ENCODE assay signal across 21 cellular contexts in the genomic region with DNA sequence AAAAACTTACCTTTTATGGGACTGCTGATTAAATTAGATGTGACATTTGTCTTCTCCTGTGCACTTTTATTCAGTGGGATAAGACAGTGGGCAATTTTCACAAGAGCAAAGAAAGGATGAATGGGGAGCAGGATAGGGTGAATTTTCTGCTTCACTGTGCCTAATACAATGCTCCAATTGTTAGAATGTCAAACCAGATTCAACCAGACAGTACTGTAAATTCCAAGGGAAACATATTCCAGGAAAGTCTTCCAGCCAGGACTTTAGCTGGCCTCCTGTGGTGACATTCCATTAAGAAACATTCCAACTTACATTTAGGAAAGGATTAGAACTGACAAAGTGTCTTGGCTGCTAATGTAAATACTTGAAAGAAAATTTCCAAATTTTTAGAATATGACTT.
"Had no signal": no experiment of that assay in that cellular context is flagged by ENCODE, and none has a peak within 500 bp of the region (broad histone marks: within the 10 kb centered on the region; RNA-seq: fewer than 3 reads in every experiment).

No MANE protein-coding gene starts in this region.

- H3K4me3 Mint-ChIP-seq: activated CD8-positive, alpha-beta T cell treated with anti-CD3 and anti-CD28 coated beads for 36 hours; activated T-cell treated with anti-CD3 and anti-CD28 coated beads, Interleukin-2, amount 50 U/mL, for 72 hours; brain; naive B cell; T-helper 1 cell treated with Interleukin-12 subunit alpha and Interleukin-12 subunit beta and Interleukin-4 antibody, amounts not matched to agents 30 μg/mL and 1 μg/mL, for 36 hours had no signal

- H3K4me1 Mint-ChIP-seq: naive B cell had no signal

- H3K36me3 Mint-ChIP-seq: activated naive CD4-positive, alpha-beta T cell treated with anti-CD3 and anti-CD28 coated beads, Interleukin-2, amount 50 U/mL, for 72 hours; brain; naive B cell had no signal

- DNase-seq: activated CD4-positive, alpha-beta T cell treated with anti-CD3 and anti-CD28 coated beads for 4 hours; activated CD8-positive, alpha-beta memory T cell treated with anti-CD3 and anti-CD28 coated beads, Interleukin-2, amount 50 U/mL, for 4 hours; activated CD8-positive, alpha-beta T cell treated with anti-CD3 and anti-CD28 coated beads for 36 hours; activated gamma-delta T cell; activated T-cell treated with anti-CD3 and anti-CD28 coated beads, Interleukin-2, amount 50 U/mL, for 72 hours; central memory CD4-positive, alpha-beta T cell; colonic mucosa; foreskin fibroblast; glutamatergic neuron; naive B cell; right lobe of liver; spleen; stomach; testis; upper lobe of right lung had no signal

- H3K27me3 ChIP-seq: colonic mucosa, neutrophil, right lobe of liver, stomach, testis, upper lobe of right lung had no signal

- H3K27ac Mint-ChIP-seq: activated CD8-positive, alpha-beta T cell treated with anti-CD3 and anti-CD28 coated beads for 36 hours; activated naive CD4-positive, alpha-beta T cell treated with anti-CD3 and anti-CD28 coated beads, Interleukin-2, amount 50 U/mL, for 72 hours; activated T-cell treated with anti-CD3 and anti-CD28 coated beads, Interleukin-2, amount 50 U/mL, for 72 hours; naive B cell; progenitor cell of endocrine pancreas; T-helper 1 cell treated with Interleukin-12 subunit alpha and Interleukin-12 subunit beta and Interleukin-4 antibody, amounts not matched to agents 30 μg/mL and 1 μg/mL, for 36 hours had no signal

- H3K9me3 ChIP-seq: colonic mucosa, neutrophil, right lobe of liver, spleen, stomach, testis, upper lobe of right lung had no signal

- ATAC-seq: activated CD8-positive, alpha-beta T cell treated with anti-CD3 and anti-CD28 coated beads for 36 hours; activated naive CD4-positive, alpha-beta T cell treated with anti-CD3 and anti-CD28 coated beads, Interleukin-2, amount 50 U/mL, for 72 hours; activated T-cell treated with anti-CD3 and anti-CD28 coated beads, Interleukin-2, amount 50 U/mL, for 72 hours; right lobe of liver; upper lobe of right lung had no signal

- H3K4me3 ChIP-seq: colonic mucosa, lung, right lobe of liver, spleen, stomach, testis, upper lobe of right lung had no signal

- H3K4me1 ChIP-seq: colonic mucosa, right lobe of liver, spleen, stomach, testis, upper lobe of right lung had no signal

- H3K27ac ChIP-seq: colonic mucosa, neutrophil, right lobe of liver, spleen, stomach, testis, upper lobe of right lung had no signal

- H3K9me3 Mint-ChIP-seq: activated CD8-positive, alpha-beta T cell treated with anti-CD3 and anti-CD28 coated beads for 36 hours; activated naive CD4-positive, alpha-beta T cell treated with anti-CD3 and anti-CD28 coated beads, Interleukin-2, amount 50 U/mL, for 72 hours; activated T-cell treated with anti-CD3 and anti-CD28 coated beads, Interleukin-2, amount 50 U/mL, for 72 hours; naive B cell; T-helper 1 cell treated with Interleukin-12 subunit alpha and Interleukin-12 subunit beta and Interleukin-4 antibody, amounts not matched to agents 30 μg/mL and 1 μg/mL, for 36 hours had no signal

- H3K36me3 ChIP-seq: colonic mucosa, neutrophil, right lobe of liver, spleen, stomach, upper lobe of right lung had no signal
